In genomic region chr12:25058619-25059018, GRCh38 we compare ENCODE assay signal across 10 cellular contexts.
DNase-seq lines count a peak whose midpoint lies in the region; ATAC-seq and TF ChIP-seq lines count a peak whose summit lies in the region.
"Had no signal": no experiment of that assay in that cellular context is flagged by ENCODE, and none has a peak within 500 bp of the region (broad histone marks: within the 10 kb centered on the region; RNA-seq: fewer than 3 reads in every experiment).

No MANE protein-coding gene starts in this region.

- H3K36me3 Mint-ChIP-seq in naive B cell (peaks cover 12 to 25% of the 10 kb centered on the region in 2 donors), immature natural killer cell (peaks cover 5 to 8% (median 5%) of the 10 kb centered on the region in 3 donors)

- no peak overlapping the region for H3K4me3 ChIP-seq in MM.1S (ENCODE audit: low read length)

- H3K4me3 Mint-ChIP-seq in naive B cell (peak overlapping the region; percentile 13 to 96 (median 67)), immature natural killer cell (peak overlapping the region in 2 of 5 donors; percentile 12 to 38)

- no peak overlapping the region for H3K9ac ChIP-seq in MM.1S (ENCODE audit: low read length)

- peaks cover 61 to 85% (median 84%) of the 10 kb centered on the region in 3 donors for H3K4me1 Mint-ChIP-seq in naive B cell
- H3K4me1 Mint-ChIP-seq in immature natural killer cell: peaks cover 73 to 88% of the 10 kb centered on the region in 2 donors

- no peak overlapping the region for H3K27ac ChIP-seq in MM.1S (ENCODE audit: low read length)
- H3K27ac ChIP-seq: brain microvascular endothelial cell had no signal

- no peaks in the 10 kb centered on the region for H3K9me2 ChIP-seq in MM.1S (replicated peaks; ENCODE audit: insufficient read depth, low read length)

- no peaks in the 10 kb centered on the region for H3K9me3 ChIP-seq in MM.1S (replicated peaks; ENCODE audit: insufficient read depth, low read length)

- H3K27ac Mint-ChIP-seq in naive B cell (peak overlapping the region in 4 of 6 donors; percentile 29 to 51 (median 45)), immature natural killer cell (peak overlapping the region in 3 of 6 donors; percentile 11 to 22 (median 15))

- H3K27me3 Mint-ChIP-seq in naive B cell (no peaks in the 10 kb centered on the region), immature natural killer cell (ENCODE audit: low read depth in 3 of 3) (peaks cover 0 to 3% (median 0%) of the 10 kb centered on the region in 3 donors)

- H3K27me3 ChIP-seq in MM.1S (replicated peaks; ENCODE audit: insufficient read depth, low read length): no peaks in the 10 kb centered on the region
- H3K27me3 ChIP-seq: brain microvascular endothelial cell had no signal

- peaks cover 90% of the 10 kb centered on the region for H3K79me2 ChIP-seq in MM.1S (ENCODE audit: low read length)

- H3F3A ChIP-seq in MM.1S (ENCODE audit: insufficient read depth, low read length): no peaks in the 10 kb centered on the region

- no peaks in the 10 kb centered on the region for H3K36me3 ChIP-seq in MM.1S (replicated peaks; ENCODE audit: insufficient read depth, low read length)
- H3K36me3 ChIP-seq: brain microvascular endothelial cell had no signal

- no peaks in the 10 kb centered on the region for H4K20me1 ChIP-seq in MM.1S (ENCODE audit: insufficient read depth, low read length)

- H2AFZ ChIP-seq in MM.1S (ENCODE audit: low read length): no peak overlapping the region

- no peak overlapping the region for H3K4me2 ChIP-seq in MM.1S (ENCODE audit: low read depth, low read length)

- H3K9me3 Mint-ChIP-seq in naive B cell (no peaks in the 10 kb centered on the region), immature natural killer cell (no peaks in the 10 kb centered on the region)

- ATAC-seq in GM18867 (IDR thresholded peaks at IDR 0.05; ENCODE audit: unreplicated experiment) (peak; percentile 51), GM21526 (IDR thresholded peaks at IDR 0.05; ENCODE audit: low FRiP score, unreplicated experiment) (peak; percentile 44), HG03378 (IDR thresholded peaks at IDR 0.05; ENCODE audit: unreplicated experiment) (peak; percentile 37), naive B cell (ENCODE audit: low read depth in 2 of 2) (peak; percentile 40 to 51)
- ATAC-seq: left cardiac atrium had no signal

- no peak for DNase-seq in naive B cell
- no peak for DNase-seq in MM.1S
- no peak for DNase-seq in effector CD8-positive, alpha-beta T cell (lab: John Stamatoyannopoulos, UW)
- DNase-seq in immature natural killer cell: no peak
- DNase-seq: brain microvascular endothelial cell, GF-D8, left cardiac atrium had no signal

- TF ChIP-seq CTCF in MM.1S (IDR thresholded peaks at IDR 0.05; ENCODE audit: low read length): no peak

- H3K4me1 ChIP-seq in MM.1S (ENCODE audit: low read length): no peaks in the 10 kb centered on the region
